Comparison of ENCODE assay signal across 1 cellular context in the genomic region with DNA sequence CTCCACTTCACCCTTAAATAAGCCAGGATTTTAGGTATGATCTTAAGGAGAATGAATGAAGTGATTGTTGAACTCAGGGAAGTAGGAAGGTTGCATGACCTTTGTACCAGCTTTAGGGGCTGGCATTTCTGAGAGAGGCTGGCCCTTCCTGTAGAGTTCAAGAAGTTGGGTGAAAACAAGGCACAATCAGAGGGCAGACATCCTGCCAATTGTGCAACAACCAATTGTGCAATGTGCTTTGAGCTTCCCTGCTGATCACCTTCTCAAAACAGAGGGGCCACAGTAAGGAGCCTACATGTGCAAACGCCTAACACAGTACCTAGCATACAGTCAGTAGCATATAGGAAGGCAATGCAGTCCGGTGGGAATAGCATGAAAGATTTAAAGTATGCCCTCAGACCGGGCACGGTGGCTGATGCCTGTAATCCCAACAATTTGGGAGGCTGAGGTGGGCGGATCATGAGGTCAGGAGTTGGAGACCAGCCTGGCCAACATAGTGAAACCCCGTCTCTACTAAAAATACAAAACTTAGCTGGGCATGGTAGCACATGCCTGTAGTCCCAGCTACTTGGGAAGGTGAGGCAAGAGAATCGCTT.
TF ChIP-seq lines count a peak whose summit lies in the region.

No MANE protein-coding gene starts in this region.

TF ChIP-seq in HepG2, 621 proteins besides CTCF, POLR2A, EP300 and RAD21 (continued from another document and continues in another):
- TF ChIP-seq ZNF691 (CRISPR knock-in tag; IDR thresholded peaks at IDR 0.05; ENCODE audit: borderline replicate concordance, low read depth) (peak; percentile 55; the same call in 1 of the 2 replicates), PTBP1 (IDR thresholded peaks at IDR 0.05; ENCODE audit: low read depth, low read length, poor library complexity, severe bottlenecking) (no peak), KMT2B (CRISPR knock-in tag; IDR thresholded peaks at IDR 0.05) (peak; percentile 81), KDM6A (CRISPR knock-in tag; IDR thresholded peaks at IDR 0.05; ENCODE audit: low read depth) (peak; percentile 92), ZNF768 (CRISPR knock-in tag; IDR thresholded peaks at IDR 0.05) (no peak; the same call in 1 of the 2 replicates), KDM3A (CRISPR knock-in tag; IDR thresholded peaks at IDR 0.05; ENCODE audit: low read depth) (peak; percentile 66; the same call in 1 of the 2 replicates), ZGPAT (CRISPR knock-in tag; IDR thresholded peaks at IDR 0.05) (peak; percentile 92), MAZ (IDR thresholded peaks at IDR 0.05; ENCODE audit: borderline replicate concordance, low read depth, low read length) (no peak), MAZ (CRISPR knock-in tag; IDR thresholded peaks at IDR 0.05; ENCODE audit: low read depth) (peak; percentile 46), NCOR1 (IDR thresholded peaks at IDR 0.05; ENCODE audit: borderline replicate concordance, low read length) (peak; percentile 77; the same call in 1 of the 2 replicates), SSRP1 (CRISPR knock-in tag; IDR thresholded peaks at IDR 0.05) (peak; percentile 83; the same call in 1 of the 2 replicates), IKZF5 (CRISPR knock-in tag; IDR thresholded peaks at IDR 0.05) (peak; percentile 96), ZNF263 (CRISPR knock-in tag; IDR thresholded peaks at IDR 0.05) (no peak), ZSCAN25 (CRISPR knock-in tag; IDR thresholded peaks at IDR 0.05) (0 out of 2 replicates have a peak, but pooled peaks have one; percentile 33), IRF1 (CRISPR knock-in tag; IDR thresholded peaks at IDR 0.05; ENCODE audit: low read depth) (no peak)
- TF ChIP-seq, protein P1, sequence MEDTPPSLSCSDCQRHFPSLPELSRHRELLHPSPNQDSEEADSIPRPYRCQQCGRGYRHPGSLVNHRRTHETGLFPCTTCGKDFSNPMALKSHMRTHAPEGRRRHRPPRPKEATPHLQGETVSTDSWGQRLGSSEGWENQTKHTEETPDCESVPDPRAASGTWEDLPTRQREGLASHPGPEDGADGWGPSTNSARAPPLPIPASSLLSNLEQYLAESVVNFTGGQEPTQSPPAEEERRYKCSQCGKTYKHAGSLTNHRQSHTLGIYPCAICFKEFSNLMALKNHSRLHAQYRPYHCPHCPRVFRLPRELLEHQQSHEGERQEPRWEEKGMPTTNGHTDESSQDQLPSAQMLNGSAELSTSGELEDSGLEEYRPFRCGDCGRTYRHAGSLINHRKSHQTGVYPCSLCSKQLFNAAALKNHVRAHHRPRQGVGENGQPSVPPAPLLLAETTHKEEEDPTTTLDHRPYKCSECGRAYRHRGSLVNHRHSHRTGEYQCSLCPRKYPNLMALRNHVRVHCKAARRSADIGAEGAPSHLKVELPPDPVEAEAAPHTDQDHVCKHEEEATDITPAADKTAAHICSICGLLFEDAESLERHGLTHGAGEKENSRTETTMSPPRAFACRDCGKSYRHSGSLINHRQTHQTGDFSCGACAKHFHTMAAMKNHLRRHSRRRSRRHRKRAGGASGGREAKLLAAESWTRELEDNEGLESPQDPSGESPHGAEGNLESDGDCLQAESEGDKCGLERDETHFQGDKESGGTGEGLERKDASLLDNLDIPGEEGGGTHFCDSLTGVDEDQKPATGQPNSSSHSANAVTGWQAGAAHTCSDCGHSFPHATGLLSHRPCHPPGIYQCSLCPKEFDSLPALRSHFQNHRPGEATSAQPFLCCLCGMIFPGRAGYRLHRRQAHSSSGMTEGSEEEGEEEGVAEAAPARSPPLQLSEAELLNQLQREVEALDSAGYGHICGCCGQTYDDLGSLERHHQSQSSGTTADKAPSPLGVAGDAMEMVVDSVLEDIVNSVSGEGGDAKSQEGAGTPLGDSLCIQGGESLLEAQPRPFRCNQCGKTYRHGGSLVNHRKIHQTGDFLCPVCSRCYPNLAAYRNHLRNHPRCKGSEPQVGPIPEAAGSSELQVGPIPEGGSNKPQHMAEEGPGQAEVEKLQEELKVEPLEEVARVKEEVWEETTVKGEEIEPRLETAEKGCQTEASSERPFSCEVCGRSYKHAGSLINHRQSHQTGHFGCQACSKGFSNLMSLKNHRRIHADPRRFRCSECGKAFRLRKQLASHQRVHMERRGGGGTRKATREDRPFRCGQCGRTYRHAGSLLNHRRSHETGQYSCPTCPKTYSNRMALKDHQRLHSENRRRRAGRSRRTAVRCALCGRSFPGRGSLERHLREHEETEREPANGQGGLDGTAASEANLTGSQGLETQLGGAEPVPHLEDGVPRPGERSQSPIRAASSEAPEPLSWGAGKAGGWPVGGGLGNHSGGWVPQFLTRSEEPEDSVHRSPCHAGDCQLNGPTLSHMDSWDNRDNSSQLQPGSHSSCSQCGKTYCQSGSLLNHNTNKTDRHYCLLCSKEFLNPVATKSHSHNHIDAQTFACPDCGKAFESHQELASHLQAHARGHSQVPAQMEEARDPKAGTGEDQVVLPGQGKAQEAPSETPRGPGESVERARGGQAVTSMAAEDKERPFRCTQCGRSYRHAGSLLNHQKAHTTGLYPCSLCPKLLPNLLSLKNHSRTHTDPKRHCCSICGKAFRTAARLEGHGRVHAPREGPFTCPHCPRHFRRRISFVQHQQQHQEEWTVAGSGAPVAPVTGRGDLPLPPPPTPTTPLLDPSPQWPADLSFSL (CRISPR knock-in tag; IDR thresholded peaks at IDR 0.05) = no peak
- TF ChIP-seq, protein P2, sequence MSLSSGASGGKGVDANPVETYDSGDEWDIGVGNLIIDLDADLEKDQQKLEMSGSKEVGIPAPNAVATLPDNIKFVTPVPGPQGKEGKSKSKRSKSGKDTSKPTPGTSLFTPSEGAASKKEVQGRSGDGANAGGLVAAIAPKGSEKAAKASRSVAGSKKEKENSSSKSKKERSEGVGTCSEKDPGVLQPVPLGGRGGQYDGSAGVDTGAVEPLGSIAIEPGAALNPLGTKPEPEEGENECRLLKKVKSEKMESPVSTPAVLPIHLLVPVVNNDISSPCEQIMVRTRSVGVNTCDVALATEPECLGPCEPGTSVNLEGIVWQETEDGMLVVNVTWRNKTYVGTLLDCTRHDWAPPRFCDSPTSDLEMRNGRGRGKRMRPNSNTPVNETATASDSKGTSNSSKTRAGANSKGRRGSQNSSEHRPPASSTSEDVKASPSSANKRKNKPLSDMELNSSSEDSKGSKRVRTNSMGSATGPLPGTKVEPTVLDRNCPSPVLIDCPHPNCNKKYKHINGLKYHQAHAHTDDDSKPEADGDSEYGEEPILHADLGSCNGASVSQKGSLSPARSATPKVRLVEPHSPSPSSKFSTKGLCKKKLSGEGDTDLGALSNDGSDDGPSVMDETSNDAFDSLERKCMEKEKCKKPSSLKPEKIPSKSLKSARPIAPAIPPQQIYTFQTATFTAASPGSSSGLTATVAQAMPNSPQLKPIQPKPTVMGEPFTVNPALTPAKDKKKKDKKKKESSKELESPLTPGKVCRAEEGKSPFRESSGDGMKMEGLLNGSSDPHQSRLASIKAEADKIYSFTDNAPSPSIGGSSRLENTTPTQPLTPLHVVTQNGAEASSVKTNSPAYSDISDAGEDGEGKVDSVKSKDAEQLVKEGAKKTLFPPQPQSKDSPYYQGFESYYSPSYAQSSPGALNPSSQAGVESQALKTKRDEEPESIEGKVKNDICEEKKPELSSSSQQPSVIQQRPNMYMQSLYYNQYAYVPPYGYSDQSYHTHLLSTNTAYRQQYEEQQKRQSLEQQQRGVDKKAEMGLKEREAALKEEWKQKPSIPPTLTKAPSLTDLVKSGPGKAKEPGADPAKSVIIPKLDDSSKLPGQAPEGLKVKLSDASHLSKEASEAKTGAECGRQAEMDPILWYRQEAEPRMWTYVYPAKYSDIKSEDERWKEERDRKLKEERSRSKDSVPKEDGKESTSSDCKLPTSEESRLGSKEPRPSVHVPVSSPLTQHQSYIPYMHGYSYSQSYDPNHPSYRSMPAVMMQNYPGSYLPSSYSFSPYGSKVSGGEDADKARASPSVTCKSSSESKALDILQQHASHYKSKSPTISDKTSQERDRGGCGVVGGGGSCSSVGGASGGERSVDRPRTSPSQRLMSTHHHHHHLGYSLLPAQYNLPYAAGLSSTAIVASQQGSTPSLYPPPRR (CRISPR knock-in tag; IDR thresholded peaks at IDR 0.05; ENCODE audit: borderline replicate concordance) = peak; percentile 93
- TF ChIP-seq, protein P3, sequence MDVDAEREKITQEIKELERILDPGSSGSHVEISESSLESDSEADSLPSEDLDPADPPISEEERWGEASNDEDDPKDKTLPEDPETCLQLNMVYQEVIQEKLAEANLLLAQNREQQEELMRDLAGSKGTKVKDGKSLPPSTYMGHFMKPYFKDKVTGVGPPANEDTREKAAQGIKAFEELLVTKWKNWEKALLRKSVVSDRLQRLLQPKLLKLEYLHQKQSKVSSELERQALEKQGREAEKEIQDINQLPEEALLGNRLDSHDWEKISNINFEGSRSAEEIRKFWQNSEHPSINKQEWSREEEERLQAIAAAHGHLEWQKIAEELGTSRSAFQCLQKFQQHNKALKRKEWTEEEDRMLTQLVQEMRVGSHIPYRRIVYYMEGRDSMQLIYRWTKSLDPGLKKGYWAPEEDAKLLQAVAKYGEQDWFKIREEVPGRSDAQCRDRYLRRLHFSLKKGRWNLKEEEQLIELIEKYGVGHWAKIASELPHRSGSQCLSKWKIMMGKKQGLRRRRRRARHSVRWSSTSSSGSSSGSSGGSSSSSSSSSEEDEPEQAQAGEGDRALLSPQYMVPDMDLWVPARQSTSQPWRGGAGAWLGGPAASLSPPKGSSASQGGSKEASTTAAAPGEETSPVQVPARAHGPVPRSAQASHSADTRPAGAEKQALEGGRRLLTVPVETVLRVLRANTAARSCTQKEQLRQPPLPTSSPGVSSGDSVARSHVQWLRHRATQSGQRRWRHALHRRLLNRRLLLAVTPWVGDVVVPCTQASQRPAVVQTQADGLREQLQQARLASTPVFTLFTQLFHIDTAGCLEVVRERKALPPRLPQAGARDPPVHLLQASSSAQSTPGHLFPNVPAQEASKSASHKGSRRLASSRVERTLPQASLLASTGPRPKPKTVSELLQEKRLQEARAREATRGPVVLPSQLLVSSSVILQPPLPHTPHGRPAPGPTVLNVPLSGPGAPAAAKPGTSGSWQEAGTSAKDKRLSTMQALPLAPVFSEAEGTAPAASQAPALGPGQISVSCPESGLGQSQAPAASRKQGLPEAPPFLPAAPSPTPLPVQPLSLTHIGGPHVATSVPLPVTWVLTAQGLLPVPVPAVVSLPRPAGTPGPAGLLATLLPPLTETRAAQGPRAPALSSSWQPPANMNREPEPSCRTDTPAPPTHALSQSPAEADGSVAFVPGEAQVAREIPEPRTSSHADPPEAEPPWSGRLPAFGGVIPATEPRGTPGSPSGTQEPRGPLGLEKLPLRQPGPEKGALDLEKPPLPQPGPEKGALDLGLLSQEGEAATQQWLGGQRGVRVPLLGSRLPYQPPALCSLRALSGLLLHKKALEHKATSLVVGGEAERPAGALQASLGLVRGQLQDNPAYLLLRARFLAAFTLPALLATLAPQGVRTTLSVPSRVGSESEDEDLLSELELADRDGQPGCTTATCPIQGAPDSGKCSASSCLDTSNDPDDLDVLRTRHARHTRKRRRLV (CRISPR knock-in tag; IDR thresholded peaks at IDR 0.05) = 0 out of 2 replicates have a peak, but pooled peaks have one; percentile 47
- TF ChIP-seq, protein P4, sequence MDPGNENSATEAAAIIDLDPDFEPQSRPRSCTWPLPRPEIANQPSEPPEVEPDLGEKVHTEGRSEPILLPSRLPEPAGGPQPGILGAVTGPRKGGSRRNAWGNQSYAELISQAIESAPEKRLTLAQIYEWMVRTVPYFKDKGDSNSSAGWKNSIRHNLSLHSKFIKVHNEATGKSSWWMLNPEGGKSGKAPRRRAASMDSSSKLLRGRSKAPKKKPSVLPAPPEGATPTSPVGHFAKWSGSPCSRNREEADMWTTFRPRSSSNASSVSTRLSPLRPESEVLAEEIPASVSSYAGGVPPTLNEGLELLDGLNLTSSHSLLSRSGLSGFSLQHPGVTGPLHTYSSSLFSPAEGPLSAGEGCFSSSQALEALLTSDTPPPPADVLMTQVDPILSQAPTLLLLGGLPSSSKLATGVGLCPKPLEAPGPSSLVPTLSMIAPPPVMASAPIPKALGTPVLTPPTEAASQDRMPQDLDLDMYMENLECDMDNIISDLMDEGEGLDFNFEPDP (CRISPR knock-in tag; conservative IDR thresholded peaks at IDR 0.05) = no peak
- TF ChIP-seq, protein P5, sequence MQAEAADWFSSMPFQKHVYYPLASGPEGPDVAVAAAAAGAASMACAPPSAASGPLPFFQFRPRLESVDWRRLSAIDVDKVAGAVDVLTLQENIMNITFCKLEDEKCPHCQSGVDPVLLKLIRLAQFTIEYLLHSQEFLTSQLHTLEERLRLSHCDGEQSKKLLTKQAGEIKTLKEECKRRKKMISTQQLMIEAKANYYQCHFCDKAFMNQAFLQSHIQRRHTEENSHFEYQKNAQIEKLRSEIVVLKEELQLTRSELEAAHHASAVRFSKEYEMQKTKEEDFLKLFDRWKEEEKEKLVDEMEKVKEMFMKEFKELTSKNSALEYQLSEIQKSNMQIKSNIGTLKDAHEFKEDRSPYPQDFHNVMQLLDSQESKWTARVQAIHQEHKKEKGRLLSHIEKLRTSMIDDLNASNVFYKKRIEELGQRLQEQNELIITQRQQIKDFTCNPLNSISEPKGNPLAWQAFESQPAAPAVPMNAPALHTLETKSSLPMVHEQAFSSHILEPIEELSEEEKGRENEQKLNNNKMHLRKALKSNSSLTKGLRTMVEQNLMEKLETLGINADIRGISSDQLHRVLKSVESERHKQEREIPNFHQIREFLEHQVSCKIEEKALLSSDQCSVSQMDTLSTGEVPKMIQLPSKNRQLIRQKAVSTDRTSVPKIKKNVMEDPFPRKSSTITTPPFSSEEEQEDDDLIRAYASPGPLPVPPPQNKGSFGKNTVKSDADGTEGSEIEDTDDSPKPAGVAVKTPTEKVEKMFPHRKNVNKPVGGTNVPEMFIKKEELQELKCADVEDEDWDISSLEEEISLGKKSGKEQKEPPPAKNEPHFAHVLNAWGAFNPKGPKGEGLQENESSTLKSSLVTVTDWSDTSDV (CRISPR knock-in tag; IDR thresholded peaks at IDR 0.05) = no peak
